22 cellular contexts compared by ENCODE assay signal in genomic region chr12:42323856-42324255, GRCh38.
"Had no signal": no experiment of that assay in that cellular context is flagged by ENCODE, and none has a peak within 500 bp of the region (broad histone marks: within the 10 kb centered on the region; RNA-seq: fewer than 3 reads in every experiment).

No MANE protein-coding gene starts in this region.

- H3K27ac ChIP-seq: left ventricle myocardium inferior, parathyroid adenoma, skin epidermis, testis, transverse colon, upper lobe of left lung, vagina had no signal

- H3K27me3 ChIP-seq: testis, thyroid gland, transverse colon, upper lobe of left lung, vagina had no signal

- H3K27me3 Mint-ChIP-seq: naive B cell; stimulated activated naive CD8-positive, alpha-beta T cell treated with anti-CD3 and anti-CD28 coated beads, Interleukin-15, Interleukin-2, amounts not matched to agents 100 ng/mL and 50 ng/mL, for 24 hours had no signal

- DNase-seq: islet precursor cell; left ventricle myocardium inferior; mesendoderm; naive B cell; natural killer cell; nucleus accumbens; right cardiac atrium; stimulated activated CD4-positive, alpha-beta T cell treated with anti-CD3 and anti-CD28 coated beads, Interleukin-4, amount 100 ng/mL, for 24 hours; stimulated activated naive CD4-positive, alpha-beta T cell; substantia nigra; testis; thyroid gland; transverse colon; upper lobe of left lung had no signal

- ATAC-seq: natural killer cell; right cardiac atrium; sciatic nerve; stimulated activated effector memory CD8-positive, alpha-beta T cell treated with anti-CD3 and anti-CD28 coated beads, Interleukin-12 subunit alpha, Interleukin-12 subunit beta, amount 100 ng/mL, for 72 hours had no signal

- H3K9me3 Mint-ChIP-seq: mesothelial cell of epicardium; naive B cell; natural killer cell; stimulated activated effector memory CD8-positive, alpha-beta T cell treated with anti-CD3 and anti-CD28 coated beads, Interleukin-12 subunit alpha, Interleukin-12 subunit beta, amount 100 ng/mL, for 72 hours; stimulated activated naive CD8-positive, alpha-beta T cell treated with anti-CD3 and anti-CD28 coated beads, Interleukin-15, Interleukin-2, amounts not matched to agents 100 ng/mL and 50 ng/mL, for 24 hours had no signal

- H3K36me3 ChIP-seq: transverse colon had no signal

- H3K9me3 ChIP-seq: left ventricle myocardium inferior, testis, thyroid gland, transverse colon, upper lobe of left lung, vagina had no signal

- H3K4me3 ChIP-seq: left ventricle myocardium inferior, lung, skin epidermis, testis, thyroid gland, transverse colon, upper lobe of left lung, vagina had no signal

- H3K4me3 Mint-ChIP-seq: mesothelial cell of epicardium had no signal

- H3K27ac Mint-ChIP-seq: naive B cell; stimulated activated naive CD8-positive, alpha-beta T cell treated with anti-CD3 and anti-CD28 coated beads, Interleukin-15, Interleukin-2, amounts not matched to agents 100 ng/mL and 50 ng/mL, for 24 hours had no signal
